Comparison of ENCODE assay signal across 25 cellular contexts in the genomic region with DNA sequence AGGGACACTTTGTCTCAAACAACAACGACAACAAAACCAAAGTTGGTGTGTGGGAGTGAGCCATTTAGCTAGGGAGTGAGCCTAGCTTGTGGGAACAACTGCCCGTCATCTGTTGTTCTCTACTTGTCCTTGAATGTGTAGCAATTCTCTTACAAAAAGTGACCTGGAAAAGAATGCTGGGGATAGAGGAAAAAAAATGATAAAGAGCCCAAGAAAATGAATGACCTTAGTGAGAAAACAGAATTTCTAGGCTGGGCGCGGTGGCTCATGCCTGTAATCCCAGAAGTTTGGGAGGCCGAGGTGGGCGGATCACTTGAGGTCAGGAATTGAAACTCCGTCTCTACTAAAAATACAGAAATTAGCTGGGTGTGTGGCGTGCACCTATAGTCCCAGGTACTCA. TPM values are rescaled to one million over a fixed set of nuclear protein-coding genes. Genes with fewer than 3 reads are reported as not detected.
DNase-seq lines count a peak whose midpoint lies in the region; ATAC-seq lines count a peak whose summit lies in the region.
"Had no signal": no experiment of that assay in that cellular context is flagged by ENCODE, and none has a peak within 500 bp of the region (broad histone marks: within the 10 kb centered on the region; RNA-seq: fewer than 3 reads in every experiment).

No MANE protein-coding gene starts in this region.

- peak overlapping the region in 5 of 9 donors; percentile 58 to 98 (median 84) for H3K27ac Mint-ChIP-seq in naive thymus-derived CD4-positive, alpha-beta T cell

- H3K4me1 Mint-ChIP-seq in naive thymus-derived CD4-positive, alpha-beta T cell, result peaks cover 0 to 85% (median 45%) of the 10 kb centered on the region in 7 donors

- H3K36me3 ChIP-seq in KOPT-K1 (ENCODE audit: insufficient read depth, low read length), result peaks cover 74% of the 10 kb centered on the region
- H3K36me3 ChIP-seq in naive thymus-derived CD4-positive, alpha-beta T cell (ENCODE audit: control insufficient read depth in 2 of 3, insufficient read depth in 3 of 3, low read length in 3 of 3), result peaks cover 9 to 47% (median 10%) of the 10 kb centered on the region in 3 experiments

- H3K36me3 Mint-ChIP-seq in naive thymus-derived CD4-positive, alpha-beta T cell, result peaks cover 0 to 37% (median 4%) of the 10 kb centered on the region in 5 donors

- H3K4me3 Mint-ChIP-seq in naive thymus-derived CD4-positive, alpha-beta T cell, result no peak overlapping the region

- peaks cover 22 to 45% of the 10 kb centered on the region in 2 donors for H3K4me1 ChIP-seq in naive thymus-derived CD4-positive, alpha-beta T cell (ENCODE audit: control insufficient read depth in 2 of 2, insufficient read depth in 2 of 2, low read length in 2 of 2)
- H3K4me1 ChIP-seq: A549 had no signal

- H3K4me3 ChIP-seq in naive thymus-derived CD4-positive, alpha-beta T cell (ENCODE audit: low read length), result no peak overlapping the region
- H3K4me3 ChIP-seq: A549, GM23248, K562 had no signal

- CTCF ChIA-PET in naive thymus-derived CD4-positive, alpha-beta T cell (lab: Charles Lee), result no interaction called here

- no peaks in the 10 kb centered on the region for H3K27me3 ChIP-seq in naive thymus-derived CD4-positive, alpha-beta T cell (ENCODE audit: control insufficient read depth in 2 of 2, insufficient read depth in 2 of 2, low read length in 2 of 2)

- no peaks in the 10 kb centered on the region for H3K9me3 ChIP-seq in KOPT-K1 (ENCODE audit: insufficient read depth, low read length, poor library complexity, severe bottlenecking)
- no peaks in the 10 kb centered on the region for H3K9me3 ChIP-seq in naive thymus-derived CD4-positive, alpha-beta T cell (ENCODE audit: control insufficient read depth in 2 of 3, low read length in 3 of 3)
- H3K9me3 ChIP-seq: A549, SK-N-SH had no signal

- peak; percentile 14 for DNase-seq in cardiac septum (ENCODE audit: low spot score)
- no peak for DNase-seq in left cardiac atrium
- DNase-seq in naive thymus-derived CD4-positive, alpha-beta T cell, result no peak
- DNase-seq in NCI-H1105 (lab: John Stamatoyannopoulos, UW), result no peak
- no peak for DNase-seq in T1000 (lab: John Stamatoyannopoulos, UW)
- DNase-seq: AML-193; DMS153; GM23248; H7; MV-4-11; NCI-H1105 treated with DMSO at 0.1 percent for 48 hours; NCI-H146; NCI-H1930; NCI-H2107; NCI-H524; NCI-H774; NK-92 treated with Interleukin-12 subunit alpha and Interleukin-12 subunit beta, amount 100 ng/mL, for 24 hours; PC-3; SK-N-SH had no signal

- H3K9me3 Mint-ChIP-seq in naive thymus-derived CD4-positive, alpha-beta T cell, result no peaks in the 10 kb centered on the region

- no peaks in the 10 kb centered on the region for H3K27me3 Mint-ChIP-seq in naive thymus-derived CD4-positive, alpha-beta T cell

- intact Hi-C loops in cardiac septum (cut with DNase I) (no loop called here), left cardiac atrium (cut with DNase I) (no loop called here)
- intact Hi-C loops in naive thymus-derived CD4-positive, alpha-beta T cell (cut with micrococcal nuclease), result no loop called here

- POLR2A ChIA-PET in naive thymus-derived CD4-positive, alpha-beta T cell (lab: Charles Lee), result interaction anchor here (0.6 to 14.7 kb wide), 2 partner anchors 15 to 56 kb away, joined by 4 to 290 read pairs; a partner anchor contains a TSS

- H3K27ac ChIP-seq in KOPT-K1 (ENCODE audit: low read depth, low read length, poor library complexity, severe bottlenecking), result peak overlapping the region; percentile 0
- H3K27ac ChIP-seq in naive thymus-derived CD4-positive, alpha-beta T cell (ENCODE audit: low read depth, low read length), result peak overlapping the region; percentile 7
- H3K27ac ChIP-seq: A549, C4-2B, GM23248 had no signal

- ATAC-seq in left cardiac atrium (no peak), GM21526 (IDR thresholded peaks at IDR 0.05; ENCODE audit: low FRiP score, unreplicated experiment) (no peak)
- no peak for ATAC-seq in naive thymus-derived CD4-positive, alpha-beta T cell
- ATAC-seq: A549, HepG2, K562, PC-3 had no signal

RNA-seq across cellular contexts. Expression of a gene that starts 19.6 kb away (rescaled TPM):
- 10.1 TPM for total RNA-seq in cardiac septum
- 10 to 100 TPM; 10.6 to 19.6 TPM for total RNA-seq in left cardiac atrium
- 100 to 1,000 TPM; 151 to 315 (median 221) TPM for total RNA-seq in naive thymus-derived CD4-positive, alpha-beta T cell
- polyA plus RNA-seq in naive thymus-derived CD4-positive, alpha-beta T cell, result 100 to 1,000 TPM; 197 to 296 TPM

Comparison
In these comparisons a context has a peak if more than half of its experiments do, and no peak if none do; other contexts are left out.
1. RNA of a gene that starts 19.6 kb away (total RNA-seq): 151 to 315 TPM in naive thymus-derived CD4-positive, alpha-beta T cell; 10.6 to 19.6 TPM in left cardiac atrium and 10.1 TPM in cardiac septum (single experiment); every median in the first group is over 4 times any median in the second.